ENCODE assay signal across 1 cellular context in the genomic region with DNA sequence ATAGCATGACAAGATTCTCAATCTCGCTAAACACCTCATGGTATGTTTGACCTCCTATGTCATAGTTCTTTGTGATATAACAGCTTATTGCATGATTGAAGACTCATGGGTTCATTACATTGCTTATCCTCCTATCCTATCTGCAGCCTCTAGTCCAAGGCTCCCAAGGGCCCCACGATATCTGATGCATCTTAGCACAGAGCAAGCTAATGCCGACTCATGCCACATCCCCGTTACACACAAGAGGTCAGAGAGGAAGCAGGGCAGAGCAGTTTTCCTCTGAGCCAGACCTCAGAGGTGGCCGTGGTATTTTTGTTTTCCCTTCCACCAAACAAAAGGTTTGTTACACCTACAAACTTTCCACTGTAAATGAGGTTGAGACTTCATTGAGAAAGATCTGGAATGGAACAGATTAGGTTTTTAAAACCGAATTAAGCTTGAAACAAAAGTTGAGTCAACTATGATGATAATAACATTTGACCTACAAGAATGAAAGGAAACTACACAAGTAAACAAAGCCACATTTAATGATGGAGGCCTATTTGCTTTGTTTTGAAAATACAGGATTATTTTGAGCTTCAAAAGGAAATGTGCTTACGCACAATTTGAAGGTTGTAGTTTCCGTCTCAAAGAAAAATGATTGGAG.
TF ChIP-seq lines count a peak whose summit lies in the region.

No MANE protein-coding gene starts in this region.

TF ChIP-seq in K562, 482 proteins besides CTCF, POLR2A, EP300 and RAD21 (continued from another document and continues in another):
- TF ChIP-seq TFE3 (CRISPR knock-in tag; IDR thresholded peaks at IDR 0.05) (no peak), TAL1 (IDR thresholded peaks at IDR 0.05) (peak; percentile 11; the same call in 1 of the 2 replicates), STAT5A (IDR thresholded peaks at IDR 0.05; ENCODE audit: borderline replicate concordance, low read length) (peak; percentile 26; the same call in 1 of the 2 replicates), ZNF175 (CRISPR knock-in tag; IDR thresholded peaks at IDR 0.05; ENCODE audit: low read depth) (peak; percentile 62; the same call in 1 of the 2 replicates), WHSC1 (IDR thresholded peaks at IDR 0.05; ENCODE audit: low read length) (no peak), ZNF445 (CRISPR knock-in tag; IDR thresholded peaks at IDR 0.05; ENCODE audit: low read depth) (no peak), NR2C2 (CRISPR knock-in tag; IDR thresholded peaks at IDR 0.05) (no peak), NR2C2 (tag; IDR thresholded peaks at IDR 0.05) (peak; percentile 96), EP400 (IDR thresholded peaks at IDR 0.05) (peak; percentile 46; the same call in 1 of the 2 replicates), ZBTB17 (CRISPR knock-in tag; IDR thresholded peaks at IDR 0.05) (peak; percentile 63), JUND (IDR thresholded peaks at IDR 0.05; ENCODE audit: borderline replicate concordance, low read depth, low read length) (peak; percentile 78), JUND (tag; IDR thresholded peaks at IDR 0.05; ENCODE audit: borderline replicate concordance, low read depth, low read length) (peak; percentile 82; the same call in 2 of the 3 replicates), ZNF41 (CRISPR knock-in tag; conservative IDR thresholded peaks at IDR 0.05) (no peak), CBFA2T2 (conservative IDR thresholded peaks at IDR 0.05) (peak; percentile 20; the same call in 1 of the 2 replicates), HNRNPUL1 (IDR thresholded peaks at IDR 0.05; ENCODE audit: low read length) (no peak), MCM5 (IDR thresholded peaks at IDR 0.05; ENCODE audit: low read depth) (no peak), NR2F6 (CRISPR knock-in tag; IDR thresholded peaks at IDR 0.05) (0 out of 2 replicates have a peak, but pooled peaks have one; percentile 29), ZNF79 (CRISPR knock-in tag; IDR thresholded peaks at IDR 0.05; ENCODE audit: low read depth) (peak; percentile 62; the same call in 1 of the 2 replicates), HDAC8 (tag; IDR thresholded peaks at IDR 0.05) (no peak), SPI1 (IDR thresholded peaks at IDR 0.05; ENCODE audit: borderline replicate concordance, low read depth, low read length) (peak; percentile 75; the same call in 1 of the 2 replicates), ZNF717 (CRISPR knock-in tag; IDR thresholded peaks at IDR 0.05) (no peak), ZNF431 (CRISPR knock-in tag; IDR thresholded peaks at IDR 0.05) (no peak), CUX1 (CRISPR knock-in tag; IDR thresholded peaks at IDR 0.05) (0 out of 2 replicates have a peak, but pooled peaks have one; percentile 7), RBBP5 (IDR thresholded peaks at IDR 0.05; ENCODE audit: borderline replicate concordance, insufficient read depth, low read length, poor library complexity, severe bottlenecking) (peak; percentile 38), GATAD2A (IDR thresholded peaks at IDR 0.05) (peak; percentile 73), ZKSCAN3 (CRISPR knock-in tag; IDR thresholded peaks at IDR 0.05) (no peak), HDAC2 (IDR thresholded peaks at IDR 0.05) (peak; percentile 87), MTA3 (IDR thresholded peaks at IDR 0.05; ENCODE audit: borderline replicate concordance) (peak; percentile 86), NEUROD1 (IDR thresholded peaks at IDR 0.05; ENCODE audit: borderline replicate concordance, low read depth, low read length, partially characterized antibody) (peak; percentile 50), ZNF449 (CRISPR knock-in tag; IDR thresholded peaks at IDR 0.05) (0 out of 2 replicates have a peak, but pooled peaks have one; percentile 11), GTF2F1 (IDR thresholded peaks at IDR 0.05; ENCODE audit: low read depth, low read length) (no peak), ZHX1 (conservative IDR thresholded peaks at IDR 0.05; ENCODE audit: low read length) (no peak), NFE2 (IDR thresholded peaks at IDR 0.05; ENCODE audit: low read depth) (peak; percentile 97), TEAD1 (CRISPR knock-in tag; IDR thresholded peaks at IDR 0.05) (peak in 1 of 2 experiments; percentile 72; a peak in 1 of 4 replicates), ZNF589 (CRISPR knock-in tag; IDR thresholded peaks at IDR 0.05; ENCODE audit: low read depth) (peak; percentile 70), LEF1 (IDR thresholded peaks at IDR 0.05) (peak; percentile 97), CEBPG (CRISPR knock-in tag; IDR thresholded peaks at IDR 0.05) (no peak), CEBPG (tag; conservative IDR thresholded peaks at IDR 0.05 in 1 of 2, IDR thresholded peaks at IDR 0.05 in 1 of 2) (peak; percentile 17 to 45; a peak in 1 of 4 replicates)
- TF ChIP-seq, protein P1, sequence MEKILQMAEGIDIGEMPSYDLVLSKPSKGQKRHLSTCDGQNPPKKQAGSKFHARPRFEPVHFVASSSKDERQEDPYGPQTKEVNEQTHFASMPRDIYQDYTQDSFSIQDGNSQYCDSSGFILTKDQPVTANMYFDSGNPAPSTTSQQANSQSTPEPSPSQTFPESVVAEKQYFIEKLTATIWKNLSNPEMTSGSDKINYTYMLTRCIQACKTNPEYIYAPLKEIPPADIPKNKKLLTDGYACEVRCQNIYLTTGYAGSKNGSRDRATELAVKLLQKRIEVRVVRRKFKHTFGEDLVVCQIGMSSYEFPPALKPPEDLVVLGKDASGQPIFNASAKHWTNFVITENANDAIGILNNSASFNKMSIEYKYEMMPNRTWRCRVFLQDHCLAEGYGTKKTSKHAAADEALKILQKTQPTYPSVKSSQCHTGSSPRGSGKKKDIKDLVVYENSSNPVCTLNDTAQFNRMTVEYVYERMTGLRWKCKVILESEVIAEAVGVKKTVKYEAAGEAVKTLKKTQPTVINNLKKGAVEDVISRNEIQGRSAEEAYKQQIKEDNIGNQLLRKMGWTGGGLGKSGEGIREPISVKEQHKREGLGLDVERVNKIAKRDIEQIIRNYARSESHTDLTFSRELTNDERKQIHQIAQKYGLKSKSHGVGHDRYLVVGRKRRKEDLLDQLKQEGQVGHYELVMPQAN (IDR thresholded peaks at IDR 0.05; ENCODE audit: borderline replicate concordance) = no peak
- TF ChIP-seq, protein P2, sequence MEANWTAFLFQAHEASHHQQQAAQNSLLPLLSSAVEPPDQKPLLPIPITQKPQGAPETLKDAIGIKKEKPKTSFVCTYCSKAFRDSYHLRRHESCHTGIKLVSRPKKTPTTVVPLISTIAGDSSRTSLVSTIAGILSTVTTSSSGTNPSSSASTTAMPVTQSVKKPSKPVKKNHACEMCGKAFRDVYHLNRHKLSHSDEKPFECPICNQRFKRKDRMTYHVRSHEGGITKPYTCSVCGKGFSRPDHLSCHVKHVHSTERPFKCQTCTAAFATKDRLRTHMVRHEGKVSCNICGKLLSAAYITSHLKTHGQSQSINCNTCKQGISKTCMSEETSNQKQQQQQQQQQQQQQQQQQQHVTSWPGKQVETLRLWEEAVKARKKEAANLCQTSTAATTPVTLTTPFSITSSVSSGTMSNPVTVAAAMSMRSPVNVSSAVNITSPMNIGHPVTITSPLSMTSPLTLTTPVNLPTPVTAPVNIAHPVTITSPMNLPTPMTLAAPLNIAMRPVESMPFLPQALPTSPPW (CRISPR knock-in tag; IDR thresholded peaks at IDR 0.05) = peak; percentile 59; the same call in 1 of the 2 replicates
- TF ChIP-seq, protein P3, sequence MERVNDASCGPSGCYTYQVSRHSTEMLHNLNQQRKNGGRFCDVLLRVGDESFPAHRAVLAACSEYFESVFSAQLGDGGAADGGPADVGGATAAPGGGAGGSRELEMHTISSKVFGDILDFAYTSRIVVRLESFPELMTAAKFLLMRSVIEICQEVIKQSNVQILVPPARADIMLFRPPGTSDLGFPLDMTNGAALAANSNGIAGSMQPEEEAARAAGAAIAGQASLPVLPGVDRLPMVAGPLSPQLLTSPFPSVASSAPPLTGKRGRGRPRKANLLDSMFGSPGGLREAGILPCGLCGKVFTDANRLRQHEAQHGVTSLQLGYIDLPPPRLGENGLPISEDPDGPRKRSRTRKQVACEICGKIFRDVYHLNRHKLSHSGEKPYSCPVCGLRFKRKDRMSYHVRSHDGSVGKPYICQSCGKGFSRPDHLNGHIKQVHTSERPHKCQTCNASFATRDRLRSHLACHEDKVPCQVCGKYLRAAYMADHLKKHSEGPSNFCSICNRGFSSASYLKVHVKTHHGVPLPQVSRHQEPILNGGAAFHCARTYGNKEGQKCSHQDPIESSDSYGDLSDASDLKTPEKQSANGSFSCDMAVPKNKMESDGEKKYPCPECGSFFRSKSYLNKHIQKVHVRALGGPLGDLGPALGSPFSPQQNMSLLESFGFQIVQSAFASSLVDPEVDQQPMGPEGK (CRISPR knock-in tag; IDR thresholded peaks at IDR 0.05; ENCODE audit: borderline replicate concordance) = no peak
- TF ChIP-seq, protein P4, sequence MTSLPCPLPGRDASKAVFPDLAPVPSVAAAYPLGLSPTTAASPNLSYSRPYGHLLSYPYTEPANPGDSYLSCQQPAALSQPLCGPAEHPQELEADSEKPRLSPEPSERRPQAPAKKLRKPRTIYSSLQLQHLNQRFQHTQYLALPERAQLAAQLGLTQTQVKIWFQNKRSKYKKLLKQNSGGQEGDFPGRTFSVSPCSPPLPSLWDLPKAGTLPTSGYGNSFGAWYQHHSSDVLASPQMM (CRISPR knock-in tag; IDR thresholded peaks at IDR 0.05) = no peak
- TF ChIP-seq, protein P5, sequence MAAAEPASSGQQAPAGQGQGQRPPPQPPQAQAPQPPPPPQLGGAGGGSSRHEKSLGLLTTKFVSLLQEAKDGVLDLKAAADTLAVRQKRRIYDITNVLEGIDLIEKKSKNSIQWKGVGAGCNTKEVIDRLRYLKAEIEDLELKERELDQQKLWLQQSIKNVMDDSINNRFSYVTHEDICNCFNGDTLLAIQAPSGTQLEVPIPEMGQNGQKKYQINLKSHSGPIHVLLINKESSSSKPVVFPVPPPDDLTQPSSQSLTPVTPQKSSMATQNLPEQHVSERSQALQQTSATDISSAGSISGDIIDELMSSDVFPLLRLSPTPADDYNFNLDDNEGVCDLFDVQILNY (CRISPR knock-in tag; IDR thresholded peaks at IDR 0.05) = no peak
